Comparison of ENCODE assay signal across 4 cellular contexts in the genomic region with DNA sequence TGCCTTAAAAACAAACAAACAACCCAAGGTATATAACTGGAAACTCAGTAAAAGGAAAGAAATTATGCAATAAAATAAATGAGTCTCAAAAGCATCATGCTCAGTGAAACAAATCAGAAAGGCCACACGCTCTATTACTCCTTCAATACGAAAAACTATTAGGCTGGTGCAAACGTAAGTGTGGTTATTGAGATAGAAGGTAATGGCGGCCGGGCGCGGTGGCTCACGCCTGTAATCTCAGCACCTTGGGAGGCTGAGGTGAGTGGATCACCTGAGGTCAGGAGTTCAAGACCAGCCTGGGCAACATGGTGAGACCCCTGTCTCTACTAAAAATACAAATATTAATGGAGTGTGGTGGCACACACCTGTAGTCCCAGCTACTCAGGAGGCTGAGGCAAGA. TPM values are rescaled to one million over a fixed set of nuclear protein-coding genes. Genes with fewer than 3 reads are reported as not detected.
"Had no signal": no experiment of that assay in that cellular context is flagged by ENCODE, and none has a peak within 500 bp of the region (broad histone marks: within the 10 kb centered on the region; RNA-seq: fewer than 3 reads in every experiment).

No MANE protein-coding gene starts in this region.

RNA-seq across cellular contexts. Expression of a gene that starts 17.6 kb away (rescaled TPM):
- total RNA-seq: GM23248, H4, H7, HepG2 had no signal
- polyA plus RNA-seq: HepG2 had no signal
